In the genomic region with DNA sequence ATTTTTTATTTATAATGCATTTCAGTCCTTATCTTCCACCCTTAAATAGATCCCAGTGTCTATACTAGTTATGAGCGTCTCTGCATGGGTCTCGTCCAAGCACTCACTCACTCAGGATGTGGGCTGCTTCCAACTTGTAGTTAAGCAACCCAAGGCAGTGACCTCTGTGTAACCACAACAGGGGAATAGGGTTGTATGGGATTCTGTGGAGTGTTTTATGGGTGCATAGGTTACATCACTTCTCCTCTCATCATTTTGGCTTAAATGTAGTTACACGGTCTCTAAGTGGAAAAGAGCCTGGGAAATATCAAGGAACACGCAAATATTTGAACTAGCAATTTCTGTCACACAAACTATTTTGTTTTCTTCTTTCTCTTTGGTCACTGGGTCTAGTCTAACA, we compare ENCODE assay signal across 25 cellular contexts.
DNase-seq lines count a peak whose midpoint lies in the region; ATAC-seq, FAIRE-seq and TF ChIP-seq lines count a peak whose summit lies in the region.
"Had no signal": no experiment of that assay in that cellular context is flagged by ENCODE, and none has a peak within 500 bp of the region (broad histone marks: within the 10 kb centered on the region; RNA-seq: fewer than 3 reads in every experiment).

No MANE protein-coding gene starts in this region.

- DNase-seq in right lobe of liver (no peak), HepG2 (ENCODE audit: low spot score) (no peak), SW480 (ENCODE audit: low spot score) (peak; percentile 23), foreskin fibroblast (peak; percentile 3 to 4), OCI-LY7 (ENCODE audit: low spot score) (no peak)
- DNase-seq: activated CD4-positive, alpha-beta T cell treated with anti-CD3 and anti-CD28 coated beads, Interleukin-2, amount 50 U/mL, for 48 hours; activated naive CD4-positive, alpha-beta T cell treated with anti-CD3 and anti-CD28 coated beads for 36 hours; activated T-cell treated with anti-CD3 and anti-CD28 coated beads, Interleukin-2, amount 50 U/mL, for 1 hour; CD4-positive, alpha-beta T cell; cortex of kidney; DMS79; NCI-H1930; NCI-H510A; psoas muscle; stimulated activated CD4-positive, alpha-beta T cell treated with anti-CD3 and anti-CD28 coated beads, Interleukin-12 subunit alpha, Interleukin-12 subunit beta, amount 100 ng/mL, for 4 hours; thyroid gland had no signal

- in situ Hi-C loops in HepG2 (cut with HindIII; ENCODE audit: extremely low pct_ligation_motif_present, low pct_unique_long_range_greater_than_20kb): no loop called here

- peaks cover 0 to 4% of the 10 kb centered on the region in 2 donors for H3K27me3 ChIP-seq in right lobe of liver
- no peaks in the 10 kb centered on the region for H3K27me3 ChIP-seq in HepG2 (ENCODE audit: control insufficient read depth in 1 of 2, insufficient read depth in 2 of 2, low read length in 2 of 2)
- H3K27me3 ChIP-seq: ascending aorta, thyroid gland had no signal

- FAIRE-seq in HepG2 (lab: Jason Lieb, UNC): no peak
- FAIRE-seq: A204.1, endothelial cell of umbilical vein, GM19239, TTC549 had no signal

- intact Hi-C loops in right lobe of liver (cut with DNase I) (no loop called here), HepG2 (cut with micrococcal nuclease; ENCODE audit: unreplicated experiment) (no loop called here), OCI-LY7 (cut with micrococcal nuclease; ENCODE audit: unreplicated experiment) (no loop called here)

- no peak overlapping the region for H3K9ac ChIP-seq in HepG2 (ENCODE audit: insufficient read depth, low read depth, low read length)

- TF ChIP-seq EP300 in HepG2 (IDR thresholded peaks at IDR 0.05; ENCODE audit: low read depth in 2 of 2, low read length in 2 of 2) (no peak), HepG2 (CRISPR knock-in tag; IDR thresholded peaks at IDR 0.05; ENCODE audit: borderline replicate concordance) (no peak)

- H3K4me2 ChIP-seq in HepG2 (ENCODE audit: low read depth, low read length): no peak overlapping the region
- H3K4me2 ChIP-seq in OCI-LY7 (ENCODE audit: low read length): no peak overlapping the region

- POLR2A ChIA-PET in HepG2 (lab: Yijun Ruan, JAX): no interaction called here
- POLR2A ChIA-PET in OCI-LY7 (lab: Charles Lee): no interaction called here

- H3K9me2 ChIP-seq in OCI-LY7 (ENCODE audit: insufficient read depth, low read length): no peaks in the 10 kb centered on the region

- CTCF ChIA-PET in HepG2 (lab: Yijun Ruan, JAX; ENCODE audit: low intra/inter-chr PET ratio, low total read pairs) (no interaction called here), OCI-LY7 (lab: Charles Lee; ENCODE audit: unreplicated experiment) (no interaction called here)

- no peak for TF ChIP-seq RAD21 in HepG2 (CRISPR knock-in tag; IDR thresholded peaks at IDR 0.05)

- no peak for TF ChIP-seq CTCF in right lobe of liver (IDR thresholded peaks at IDR 0.05)
- TF ChIP-seq CTCF in HepG2 (CRISPR knock-in tag; IDR thresholded peaks at IDR 0.05): no peak
- no peak for TF ChIP-seq CTCF in foreskin fibroblast (IDR thresholded peaks at IDR 0.05; ENCODE audit: low read depth, low read length)
- no peak for TF ChIP-seq CTCF in OCI-LY7 (conservative IDR thresholded peaks at IDR 0.05; ENCODE audit: low read length)

- H3K4me3 ChIP-seq in right lobe of liver (no peak overlapping the region), HepG2 (replicated peaks in 1 of 3; ENCODE audit: insufficient read depth in 1 of 3, low read depth in 2 of 3, low read length in 3 of 3) (no peak overlapping the region), foreskin fibroblast (ENCODE audit: low read depth in 1 of 2, low read length in 2 of 2) (no peak overlapping the region), OCI-LY7 (ENCODE audit: low read depth, low read length, poor library complexity, severe bottlenecking) (no peak overlapping the region)
- H3K4me3 ChIP-seq: ascending aorta, psoas muscle, thyroid gland had no signal

- no peak for TF ChIP-seq POLR2A in right lobe of liver (IDR thresholded peaks at IDR 0.05)
- TF ChIP-seq POLR2A in HepG2 (IDR thresholded peaks at IDR 0.05; ENCODE audit: insufficient read depth in 1 of 2, low read depth in 2 of 2, low read length in 2 of 2): no peak

- H3K4me1 ChIP-seq in right lobe of liver: no peaks in the 10 kb centered on the region
- no peaks in the 10 kb centered on the region for H3K4me1 ChIP-seq in HepG2 (ENCODE audit: insufficient read depth, low read length)
- no peaks in the 10 kb centered on the region for H3K4me1 ChIP-seq in OCI-LY7 (ENCODE audit: insufficient read depth, low read length, poor library complexity, severe bottlenecking)
- H3K4me1 ChIP-seq: ascending aorta, psoas muscle, thyroid gland had no signal

- H3K9me3 ChIP-seq in right lobe of liver (no peaks in the 10 kb centered on the region), HepG2 (ENCODE audit: low read length) (no peaks in the 10 kb centered on the region; the same call in 1 of the 2 replicates), OCI-LY7 (ENCODE audit: low read length) (no peaks in the 10 kb centered on the region)
- H3K9me3 ChIP-seq: ascending aorta, psoas muscle, thyroid gland had no signal

- H3K27ac ChIP-seq in right lobe of liver (no peak overlapping the region), HepG2 (ENCODE audit: extremely low read length, insufficient read depth, low read length) (no peak overlapping the region), OCI-LY7 (ENCODE audit: low read depth, low read length, poor library complexity, severe bottlenecking) (no peak overlapping the region)
- H3K27ac ChIP-seq: ascending aorta, psoas muscle, thyroid gland had no signal

- BruUV-seq in HepG2 (replicated peaks; lab: Mats Ljungman, UMichigan) (no TSS peak), OCI-LY7 (replicated peaks; lab: Mats Ljungman, UMichigan) (no TSS peak)

- H4K20me1 ChIP-seq in HepG2 (ENCODE audit: insufficient read depth, low read length) (no peaks in the 10 kb centered on the region), OCI-LY7 (ENCODE audit: insufficient read depth, low read length) (no peaks in the 10 kb centered on the region)

- no peaks in the 10 kb centered on the region for H3K79me2 ChIP-seq in HepG2 (ENCODE audit: insufficient read depth, low read length)
- no peaks in the 10 kb centered on the region for H3K79me2 ChIP-seq in OCI-LY7 (ENCODE audit: insufficient read depth, low read depth, low read length)

- H2AFZ ChIP-seq in HepG2 (ENCODE audit: low read length) (no peak overlapping the region), OCI-LY7 (ENCODE audit: low read length) (no peak overlapping the region)

- WGBS in right lobe of liver (ENCODE audit: insufficient coverage, low coverage, low lambda C conversion rate, missing lambda C conversion rate): 34% methylated on average over 4 of the region's 4 CpGs
- 2% methylated on average over 4 of the region's 4 CpGs for WGBS in HepG2 (ENCODE audit: low lambda C conversion rate)

- ATAC-seq in right lobe of liver (peak; percentile 39 to 76 (median 66)), HepG2 (no peak), HG02759 (IDR thresholded peaks at IDR 0.05; ENCODE audit: unreplicated experiment) (no peak), GM19035 (IDR thresholded peaks at IDR 0.05; ENCODE audit: unreplicated experiment) (no peak), GM18519 (IDR thresholded peaks at IDR 0.05; ENCODE audit: low FRiP score, unreplicated experiment) (no peak)
- ATAC-seq: psoas muscle, SK-N-SH treated with all-trans-retinoic acid at 6 μM for 48 hours had no signal

- H3K36me3 ChIP-seq in right lobe of liver (no peaks in the 10 kb centered on the region), HepG2 (replicated peaks in 1 of 2; ENCODE audit: control insufficient read depth in 1 of 2, insufficient read depth in 2 of 2, low read length in 2 of 2) (no peaks in the 10 kb centered on the region), OCI-LY7 (ENCODE audit: insufficient read depth, low read length) (no peaks in the 10 kb centered on the region)
- H3K36me3 ChIP-seq: ascending aorta, thyroid gland had no signal

TF ChIP-seq in HepG2, 621 proteins besides CTCF, POLR2A, EP300 and RAD21 (continues in another document):
- TF ChIP-seq EEA1 (CRISPR knock-in tag; IDR thresholded peaks at IDR 0.05; ENCODE audit: borderline replicate concordance): no peak
- TF ChIP-seq RBAK (CRISPR knock-in tag; IDR thresholded peaks at IDR 0.05): no peak
- TF ChIP-seq, protein P1, sequence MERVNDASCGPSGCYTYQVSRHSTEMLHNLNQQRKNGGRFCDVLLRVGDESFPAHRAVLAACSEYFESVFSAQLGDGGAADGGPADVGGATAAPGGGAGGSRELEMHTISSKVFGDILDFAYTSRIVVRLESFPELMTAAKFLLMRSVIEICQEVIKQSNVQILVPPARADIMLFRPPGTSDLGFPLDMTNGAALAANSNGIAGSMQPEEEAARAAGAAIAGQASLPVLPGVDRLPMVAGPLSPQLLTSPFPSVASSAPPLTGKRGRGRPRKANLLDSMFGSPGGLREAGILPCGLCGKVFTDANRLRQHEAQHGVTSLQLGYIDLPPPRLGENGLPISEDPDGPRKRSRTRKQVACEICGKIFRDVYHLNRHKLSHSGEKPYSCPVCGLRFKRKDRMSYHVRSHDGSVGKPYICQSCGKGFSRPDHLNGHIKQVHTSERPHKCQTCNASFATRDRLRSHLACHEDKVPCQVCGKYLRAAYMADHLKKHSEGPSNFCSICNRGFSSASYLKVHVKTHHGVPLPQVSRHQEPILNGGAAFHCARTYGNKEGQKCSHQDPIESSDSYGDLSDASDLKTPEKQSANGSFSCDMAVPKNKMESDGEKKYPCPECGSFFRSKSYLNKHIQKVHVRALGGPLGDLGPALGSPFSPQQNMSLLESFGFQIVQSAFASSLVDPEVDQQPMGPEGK (CRISPR knock-in tag; IDR thresholded peaks at IDR 0.05): no peak
- no peak for TF ChIP-seq ZNF30 (CRISPR knock-in tag; IDR thresholded peaks at IDR 0.05)

Comparison
In these comparisons a context has a peak if more than half of its experiments do, and no peak if none do; other contexts are left out.
1. ATAC-seq: peak in right lobe of liver (4 of 4); none in HepG2 (single experiment), HG02759 (single experiment), GM19035 (single experiment) and GM18519 (single experiment).
2. DNase-seq: peak in SW480 (single experiment) and foreskin fibroblast (2 of 2); none in right lobe of liver (0 of 3), HepG2 (single experiment) and OCI-LY7 (single experiment).